18 cellular contexts compared by ENCODE assay signal in the genomic region with DNA sequence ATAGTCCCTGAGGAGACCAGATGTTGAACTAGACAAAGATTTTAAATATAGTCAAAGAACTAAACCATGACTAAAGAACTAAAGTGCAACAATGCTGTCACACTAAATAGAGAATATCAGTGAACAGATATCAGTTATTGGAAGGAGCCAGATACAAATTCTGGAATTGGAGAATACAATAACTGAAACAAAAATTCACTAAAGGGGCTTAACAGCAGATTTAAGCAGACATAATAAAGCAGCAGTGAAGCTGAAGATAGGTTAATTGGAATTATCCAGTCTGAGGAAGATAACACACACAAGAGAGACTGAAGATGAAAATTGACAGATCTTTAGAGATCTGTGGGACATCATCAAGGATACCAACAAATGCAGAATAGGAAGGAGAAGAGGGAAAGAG. TPM values are rescaled to one million over a fixed set of nuclear protein-coding genes. Genes with fewer than 3 reads are reported as not detected.
DNase-seq lines count a peak whose midpoint lies in the region; ATAC-seq, FAIRE-seq and TF ChIP-seq lines count a peak whose summit lies in the region.
"Had no signal": no experiment of that assay in that cellular context is flagged by ENCODE, and none has a peak within 500 bp of the region (broad histone marks: within the 10 kb centered on the region; RNA-seq: fewer than 3 reads in every experiment).

No MANE protein-coding gene starts in this region.

- no peak for TF ChIP-seq RAD21 in A549 (conservative IDR thresholded peaks at IDR 0.05 in 1 of 2, IDR thresholded peaks at IDR 0.05 in 1 of 2)

- dilution Hi-C loops in keratinocyte (cut with MboI; ENCODE audit: extremely low pct_ligation_motif_present, low sequenced_read_pairs), result no loop called here

- H3K27me3 Mint-ChIP-seq in activated CD8-positive, alpha-beta T cell treated with anti-CD3 and anti-CD28 coated beads, Interleukin-2, amount 10 ng/mL, durations not matched to agents 7 days and 5 days (ENCODE audit: low read depth), result no peaks in the 10 kb centered on the region

- POLR2A ChIA-PET in A549 (lab: Yijun Ruan, JAX) (no interaction called here), HEK293 (lab: Yijun Ruan, JAX) (no interaction called here)
- POLR2A ChIA-PET in activated CD8-positive, alpha-beta T cell treated with anti-CD3 and anti-CD28 coated beads, Interleukin-2, amount 10 ng/mL, durations not matched to agents 7 days and 5 days (lab: Charles Lee), result no interaction called here

- H3K9ac ChIP-seq in keratinocyte (ENCODE audit: control insufficient read depth, extremely low read depth, insufficient read depth, low read length), result no peak overlapping the region

- CTCF ChIA-PET in A549 (lab: Yijun Ruan, JAX) (interaction anchor here (0.6 to 1.1 kb wide), 2 partner anchors 15 to 70 kb away, joined by 3 read pairs; no protein-coding TSS in a partner anchor), HEK293 (lab: Yijun Ruan, JAX) (interaction anchor here (1.0 kb wide), 1 partner anchor 39 kb away, joined by 4 read pairs; no protein-coding TSS in a partner anchor)
- CTCF ChIA-PET in activated CD8-positive, alpha-beta T cell treated with anti-CD3 and anti-CD28 coated beads, Interleukin-2, amount 10 ng/mL, durations not matched to agents 7 days and 5 days (lab: Charles Lee), result no interaction called here

- no peak for TF ChIP-seq EP300 in A549 (IDR thresholded peaks at IDR 0.05)

- no peak for TF ChIP-seq CTCF in A549 (IDR thresholded peaks at IDR 0.05)
- no peak for TF ChIP-seq CTCF in HEK293 (tag by site-specific recombination; IDR thresholded peaks at IDR 0.05)
- no peak for TF ChIP-seq CTCF in RWPE2 (IDR thresholded peaks at IDR 0.05; ENCODE audit: poor library complexity, severe bottlenecking)
- TF ChIP-seq CTCF in keratinocyte (optimal IDR thresholded peaks at IDR 0.05 in 1 of 3, IDR thresholded peaks at IDR 0.05 in 1 of 3, conservative IDR thresholded peaks at IDR 0.05 in 1 of 3; ENCODE audit: extremely low read depth in 1 of 3, insufficient read depth in 2 of 3, low read length in 3 of 3), result no peak

- no peaks in the 10 kb centered on the region for H3K79me2 ChIP-seq in keratinocyte (ENCODE audit: control insufficient read depth, insufficient read depth, low read length)

- FAIRE-seq in A549 (lab: Jason Lieb, UNC), result no peak
- FAIRE-seq in keratinocyte (lab: Jason Lieb, UNC), result no peak
- FAIRE-seq: A204.1, G401.6, GM12891, HTR-8/SVneo had no signal

- TF ChIP-seq POLR2A in A549 (IDR thresholded peaks at IDR 0.05; ENCODE audit: low read length), result no peak

- no peak overlapping the region for H2AFZ ChIP-seq in keratinocyte (ENCODE audit: control insufficient read depth, low read length)

- H3K27ac Mint-ChIP-seq in activated CD8-positive, alpha-beta T cell treated with anti-CD3 and anti-CD28 coated beads, Interleukin-2, amount 10 ng/mL, durations not matched to agents 7 days and 5 days, result no peak overlapping the region
- H3K27ac Mint-ChIP-seq: CD4-positive, alpha-beta memory T cell had no signal

- H3K9me1 ChIP-seq in keratinocyte (ENCODE audit: control insufficient read depth, extremely low read depth, insufficient read depth, low read length), result no peaks in the 10 kb centered on the region

- no peaks in the 10 kb centered on the region for H4K20me1 ChIP-seq in keratinocyte (ENCODE audit: control insufficient read depth, extremely low read depth, insufficient read depth, low read length)

- H3K36me3 ChIP-seq in HEK293 (ENCODE audit: control insufficient read depth in 2 of 2, insufficient read depth in 1 of 2, low read length in 2 of 2), result no peaks in the 10 kb centered on the region
- no peaks in the 10 kb centered on the region for H3K36me3 ChIP-seq in RWPE2 (ENCODE audit: low read depth)
- no peaks in the 10 kb centered on the region for H3K36me3 ChIP-seq in keratinocyte (ENCODE audit: control insufficient read depth in 2 of 2, extremely low read depth in 1 of 2, insufficient read depth in 2 of 2, low read length in 2 of 2)
- H3K36me3 ChIP-seq: BE2C had no signal

- H3K4me3 Mint-ChIP-seq in activated CD8-positive, alpha-beta T cell treated with anti-CD3 and anti-CD28 coated beads, Interleukin-2, amount 10 ng/mL, durations not matched to agents 7 days and 5 days, result no peak overlapping the region
- H3K4me3 Mint-ChIP-seq: CD4-positive, alpha-beta memory T cell; H9 had no signal

- H3K4me1 ChIP-seq in A549 (peaks cover 29% of the 10 kb centered on the region), HEK293 (ENCODE audit: control insufficient read depth, insufficient read depth, low read length) (no peaks in the 10 kb centered on the region), RWPE2 (ENCODE audit: insufficient read depth, poor library complexity, severe bottlenecking) (peaks cover 20% of the 10 kb centered on the region), keratinocyte (ENCODE audit: control insufficient read depth, extremely low read depth, insufficient read depth, low read length) (peaks cover 39% of the 10 kb centered on the region)
- H3K4me1 ChIP-seq: BE2C had no signal

- no peak for DNase-seq in A549 (ENCODE audit: low read depth in 1 of 2, low spot score in 1 of 2)
- no peak for DNase-seq in RWPE2 (ENCODE audit: low spot score)
- DNase-seq in keratinocyte (ENCODE audit: low read depth, low spot score), result no peak
- no peak for DNase-seq in activated CD8-positive, alpha-beta T cell treated with anti-CD3 and anti-CD28 coated beads, Interleukin-2, amount 10 ng/mL, durations not matched to agents 7 days and 5 days
- DNase-seq in NCI-H82 treated with DMSO at 0.1 percent for 48 hours (lab: John Stamatoyannopoulos, UW; ENCODE audit: unreplicated experiment), result no peak
- DNase-seq: BE2C; CD4-positive, alpha-beta memory T cell; DMS79 treated with DMSO at 0.1 percent for 48 hours; GOT3; H9 had no signal

- peaks cover 21% of the 10 kb centered on the region for H3K9me3 Mint-ChIP-seq in activated CD8-positive, alpha-beta T cell treated with anti-CD3 and anti-CD28 coated beads, Interleukin-2, amount 10 ng/mL, durations not matched to agents 7 days and 5 days (ENCODE audit: insufficient read depth)

- H3K4me3 ChIP-seq in A549 (no peak overlapping the region), HEK293 (ENCODE audit: low read depth, low read length) (no peak overlapping the region), RWPE2 (ENCODE audit: severe bottlenecking) (no peak overlapping the region), keratinocyte (ENCODE audit: control insufficient read depth in 2 of 3, extremely low read depth in 1 of 3, insufficient read depth in 2 of 3, low read depth in 1 of 3, low read length in 3 of 3) (no peak overlapping the region)

- H3K4me1 Mint-ChIP-seq in activated CD8-positive, alpha-beta T cell treated with anti-CD3 and anti-CD28 coated beads, Interleukin-2, amount 10 ng/mL, durations not matched to agents 7 days and 5 days (ENCODE audit: low read depth), result peaks cover 5% of the 10 kb centered on the region
- H3K4me1 Mint-ChIP-seq: CD4-positive, alpha-beta memory T cell had no signal

- no peaks in the 10 kb centered on the region for H3K27me3 ChIP-seq in RWPE2 (ENCODE audit: insufficient read depth, poor library complexity, severe bottlenecking)
- no peaks in the 10 kb centered on the region for H3K27me3 ChIP-seq in keratinocyte (ENCODE audit: control insufficient read depth, extremely low read depth, insufficient read depth, low read length)

- ATAC-seq in A549 (no peak), RWPE2 (ENCODE audit: low read depth) (no peak), GM21381 (IDR thresholded peaks at IDR 0.05; ENCODE audit: unreplicated experiment) (no peak)
- ATAC-seq in activated CD8-positive, alpha-beta T cell treated with anti-CD3 and anti-CD28 coated beads, Interleukin-2, amount 10 ng/mL, durations not matched to agents 7 days and 5 days, result no peak

- peaks cover 34% of the 10 kb centered on the region for H3K9me3 ChIP-seq in A549
- no peaks in the 10 kb centered on the region for H3K9me3 ChIP-seq in HEK293 (ENCODE audit: control insufficient read depth, insufficient read depth, low read depth, low read length)
- H3K9me3 ChIP-seq in RWPE2 (ENCODE audit: severe bottlenecking), result peaks cover 11% of the 10 kb centered on the region
- H3K9me3 ChIP-seq in keratinocyte (ENCODE audit: control insufficient read depth, low read depth, low read length), result no peaks in the 10 kb centered on the region
- H3K9me3 ChIP-seq: BE2C had no signal

- H3K36me3 Mint-ChIP-seq in activated CD8-positive, alpha-beta T cell treated with anti-CD3 and anti-CD28 coated beads, Interleukin-2, amount 10 ng/mL, durations not matched to agents 7 days and 5 days (ENCODE audit: low read depth), result peaks cover 2% of the 10 kb centered on the region

- H3K27ac ChIP-seq in A549 (no peak overlapping the region), HEK293 (ENCODE audit: extremely low read depth, low read depth, low read length) (no peak overlapping the region), RWPE2 (ENCODE audit: poor library complexity, severe bottlenecking) (peak overlapping the region; percentile 67), keratinocyte (ENCODE audit: control insufficient read depth, insufficient read depth, low read length) (peak overlapping the region; percentile 55)
- H3K27ac ChIP-seq: C4-2B had no signal

- H3K4me2 ChIP-seq in A549, result no peak overlapping the region
- H3K4me2 ChIP-seq in keratinocyte (ENCODE audit: control insufficient read depth, extremely low read depth, insufficient read depth, low read depth, low read length), result no peak overlapping the region

RNA-seq across cellular contexts. Expression of a gene that starts 10.4 kb away (rescaled TPM):
- polyA plus RNA-seq in A549 (2011; rRNA removed) (0.48 and 0.53 TPM in 2 replicates), A549 (2017; fragmentation: RNase III; extraction: RNeasy Plus Mini Kit Qiagen cat#74134 plus additional on column Dnase treatment) (0.28 to 0.53 TPM (median 0.41 TPM) in 3 replicates), keratinocyte (0.21 to 0.50 TPM (median 0.39 TPM) in 3 replicates)
- polyA plus RNA-seq in A549 (2012; cell fraction: cytosol; rRNA removed), result 0.22 and 0.38 TPM in 2 replicates
- 0.36 and 0.38 TPM in 2 replicates for polyA plus RNA-seq in A549 (2012; cell fraction: nucleus; rRNA removed)
- 0.29 and 0.83 TPM in 2 replicates for polyA minus RNA-seq in A549 (2011; rRNA and poly(A)+ RNA removed)
- 0.71 TPM for polyA plus RNA-seq in keratinocyte (2011; ENCODE audit: low read depth)
- 0.31 and 0.41 TPM in 2 replicates for polyA plus RNA-seq in keratinocyte (2011; cell fraction: cytosol; rRNA removed)
- polyA plus RNA-seq in keratinocyte (2011; cell fraction: nucleus; rRNA removed), result 0.36 and 0.51 TPM in 2 replicates
- 0.26 and 1.2 TPM in 2 replicates for polyA plus RNA-seq in keratinocyte (2012; ENCODE audit: low replicate concordance)
- 0.19 to 0.82 TPM in 2 of 3 replicates, not detected in the other for polyA minus RNA-seq in keratinocyte
- polyA minus RNA-seq in keratinocyte (2011; cell fraction: cytosol; rRNA and poly(A)+ RNA removed), result not detected
- polyA minus RNA-seq in keratinocyte (2011; cell fraction: nucleus; rRNA and poly(A)+ RNA removed), result 0.32 TPM in 1 of 2 replicates, not detected in the other
- not detected for total RNA-seq in activated CD8-positive, alpha-beta T cell treated with anti-CD3 and anti-CD28 coated beads, Interleukin-2, amount 10 ng/mL, durations not matched to agents 7 days and 5 days
- total RNA-seq: CD4-positive, alpha-beta memory T cell; H9 had no signal
- polyA plus RNA-seq: AG04450; CD4-positive, alpha-beta memory T cell had no signal

RNA-seq across cellular contexts. Expression of a gene that starts 53.6 kb away (rescaled TPM):
- polyA plus RNA-seq in A549 (2011; rRNA removed), result 21.5 and 22.1 TPM in 2 replicates
- 8.6 and 10.8 TPM in 2 replicates for polyA plus RNA-seq in A549 (2012; cell fraction: cytosol; rRNA removed)
- polyA plus RNA-seq in A549 (2012; cell fraction: nucleus; rRNA removed), result 23.9 and 34.3 TPM in 2 replicates
- 13.3 to 15.4 TPM (median 13.8 TPM) in 3 replicates for polyA plus RNA-seq in A549 (2017; fragmentation: RNase III; extraction: RNeasy Plus Mini Kit Qiagen cat#74134 plus additional on column Dnase treatment)
- polyA minus RNA-seq in A549 (2011; rRNA and poly(A)+ RNA removed), result 20.1 and 20.5 TPM in 2 replicates
- polyA plus RNA-seq in keratinocyte, result 20.7 to 32.3 TPM (median 22.2 TPM) in 3 replicates
- 47.9 TPM for polyA plus RNA-seq in keratinocyte (2011; ENCODE audit: low read depth)
- 20.3 and 25.4 TPM in 2 replicates for polyA plus RNA-seq in keratinocyte (2011; cell fraction: cytosol; rRNA removed)
- polyA plus RNA-seq in keratinocyte (2011; cell fraction: nucleus; rRNA removed), result 50.8 and 56.0 TPM in 2 replicates
- polyA plus RNA-seq in keratinocyte (2012; ENCODE audit: low replicate concordance), result 26.2 and 27.9 TPM in 2 replicates
- polyA minus RNA-seq in keratinocyte, result 20.0 to 37.9 TPM (median 28.4 TPM) in 3 replicates
- polyA minus RNA-seq in keratinocyte (2011; cell fraction: cytosol; rRNA and poly(A)+ RNA removed), result 15.5 TPM
- 26.2 and 54.6 TPM in 2 replicates for polyA minus RNA-seq in keratinocyte (2011; cell fraction: nucleus; rRNA and poly(A)+ RNA removed)
- total RNA-seq in activated CD8-positive, alpha-beta T cell treated with anti-CD3 and anti-CD28 coated beads, Interleukin-2, amount 10 ng/mL, durations not matched to agents 7 days and 5 days, result 10 to 100 TPM; 10.3 to 10.4 TPM

Comparison
In these comparisons a context has a peak if more than half of its experiments do, and no peak if none do; other contexts are left out.
1. H3K27ac ChIP-seq: peak in RWPE2 (single experiment) and keratinocyte (single experiment); none in A549 (0 of 2) and HEK293 (single experiment).